Comparison of ENCODE assay signal across 1 cellular context in the genomic region with DNA sequence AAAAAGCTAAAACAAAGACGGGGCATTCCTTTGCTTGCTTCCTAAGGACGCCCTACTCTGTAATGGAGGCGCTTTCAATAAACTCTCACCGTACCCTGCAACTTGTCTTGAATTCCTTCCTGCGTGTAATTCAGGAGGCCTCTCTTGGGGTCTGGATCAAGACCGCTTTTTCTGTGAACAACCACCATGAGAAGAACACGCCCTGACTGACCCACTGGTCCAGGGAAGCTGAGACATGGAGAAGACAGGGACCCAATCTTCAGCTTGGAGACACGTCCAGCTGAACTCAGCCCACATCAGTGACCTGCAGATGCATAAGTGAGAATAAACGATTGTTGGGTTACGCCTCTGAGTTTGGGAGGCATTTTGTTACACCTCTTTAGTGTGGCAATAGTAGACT.
TF ChIP-seq lines count a peak whose summit lies in the region.

No MANE protein-coding gene starts in this region.

TF ChIP-seq in HepG2, 621 proteins besides CTCF, POLR2A, EP300 and RAD21:
- TF ChIP-seq MAF1 (CRISPR knock-in tag; IDR thresholded peaks at IDR 0.05; ENCODE audit: borderline replicate concordance), result no peak
TF ChIP-seq in HepG2: peak in this region for 0.
